In the genomic region with DNA sequence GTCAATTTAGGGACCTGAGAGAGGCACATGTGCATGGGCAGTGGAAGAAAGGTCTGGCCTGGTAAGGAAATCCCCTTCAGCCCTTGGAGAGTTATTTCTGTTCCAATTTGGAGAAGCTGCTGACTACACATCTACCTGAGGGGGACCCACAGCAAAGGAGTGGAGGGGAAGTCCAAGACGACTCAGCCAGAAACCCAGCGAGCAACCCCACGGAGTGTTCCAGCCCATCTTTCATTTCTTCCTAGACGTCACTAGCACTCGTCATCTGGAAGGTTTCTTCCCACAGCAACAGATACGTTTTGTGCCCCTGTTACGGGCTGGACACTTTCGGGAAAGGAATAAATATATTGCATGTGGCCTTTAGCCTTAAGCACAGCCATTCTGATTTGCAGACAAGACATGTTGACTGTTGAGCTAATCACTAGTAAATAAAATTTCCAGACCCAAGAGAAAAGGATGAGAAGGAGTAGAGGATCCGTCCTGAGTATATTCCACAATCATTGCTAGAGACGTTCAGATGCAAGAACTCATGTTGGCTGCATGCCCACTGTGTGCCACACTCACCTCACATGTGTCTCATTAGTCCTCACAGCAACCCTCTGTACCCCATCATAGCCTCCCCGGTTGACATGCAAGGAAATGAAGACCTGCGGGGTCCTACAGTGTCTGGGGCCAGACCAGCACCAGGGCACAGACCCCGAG, we compare ENCODE assay signal across 11 cellular contexts. TPM values are rescaled to one million over a fixed set of nuclear protein-coding genes. Genes with fewer than 3 reads are reported as not detected.
DNase-seq lines count a peak whose midpoint lies in the region; ATAC-seq and TF ChIP-seq lines count a peak whose summit lies in the region.
"Had no signal": no experiment of that assay in that cellular context is flagged by ENCODE, and none has a peak within 500 bp of the region (broad histone marks: within the 10 kb centered on the region; RNA-seq: fewer than 3 reads in every experiment).

No MANE protein-coding gene starts in this region.

- H3K4me1 ChIP-seq in body of pancreas (peaks cover 33% of the 10 kb centered on the region), HAP-1 (peaks cover 10% of the 10 kb centered on the region)

- H3K4me3 Mint-ChIP-seq in activated T-cell treated with anti-CD3 and anti-CD28 coated beads, Interleukin-2, amount 50 U/mL, for 72 hours: peak overlapping the region; percentile 23 to 24
- H3K4me3 Mint-ChIP-seq: naive B cell had no signal

- H3K27ac ChIP-seq in body of pancreas: no peak overlapping the region

- H3K27me3 ChIP-seq in body of pancreas: no peaks in the 10 kb centered on the region
- no peaks in the 10 kb centered on the region for H3K27me3 ChIP-seq in HAP-1 (ENCODE audit: low read depth)

- H3K27me3 Mint-ChIP-seq in activated T-cell treated with anti-CD3 and anti-CD28 coated beads, Interleukin-2, amount 50 U/mL, for 72 hours (ENCODE audit: low read depth): peaks cover 21% of the 10 kb centered on the region

- H3K4me3 ChIP-seq in body of pancreas (no peak overlapping the region), HAP-1 (no peak overlapping the region)
- H3K4me3 ChIP-seq: coronary artery had no signal

- no peak overlapping the region for H3K27ac Mint-ChIP-seq in activated T-cell treated with anti-CD3 and anti-CD28 coated beads, Interleukin-2, amount 50 U/mL, for 72 hours
- H3K27ac Mint-ChIP-seq: naive B cell had no signal

- H3K36me3 ChIP-seq in body of pancreas (replicated peaks in 1 of 2; ENCODE audit: insufficient read depth in 1 of 2, low read depth in 2 of 2) (no peaks in the 10 kb centered on the region), HAP-1 (replicated peaks) (no peaks in the 10 kb centered on the region)

- no peak for TF ChIP-seq CTCF in body of pancreas (IDR thresholded peaks at IDR 0.05)

- no peaks in the 10 kb centered on the region for H3K9me3 Mint-ChIP-seq in activated T-cell treated with anti-CD3 and anti-CD28 coated beads, Interleukin-2, amount 50 U/mL, for 72 hours

- peak; percentile 0 for DNase-seq in stimulated activated naive CD4-positive, alpha-beta T cell treated with Interleukin-2 at 50 U/mL for 16 hours (lab: John Stamatoyannopoulos, UW)
- no peak for DNase-seq in stimulated activated naive CD4-positive, alpha-beta T cell (lab: John Stamatoyannopoulos, UW)
- peak; percentile 54 to 57 for DNase-seq in activated T-cell treated with anti-CD3 and anti-CD28 coated beads, Interleukin-2, amount 50 U/mL, for 72 hours
- DNase-seq in body of pancreas: no peak
- no peak for DNase-seq in HAP-1 (ENCODE audit: low spot score in 2 of 2)
- no peak for DNase-seq in NCI-H2196 treated with DMSO at 0.1 percent for 48 hours (lab: John Stamatoyannopoulos, UW; ENCODE audit: unreplicated experiment)
- DNase-seq: naive B cell, NCI-H2171 had no signal

- intact Hi-C loops in body of pancreas (cut with DNase I): no loop called here

- no peak for TF ChIP-seq POLR2A in body of pancreas (IDR thresholded peaks at IDR 0.05)

- peaks cover 32% of the 10 kb centered on the region for H3K4me1 Mint-ChIP-seq in activated T-cell treated with anti-CD3 and anti-CD28 coated beads, Interleukin-2, amount 50 U/mL, for 72 hours (ENCODE audit: low read depth)
- H3K4me1 Mint-ChIP-seq: naive B cell had no signal

- in situ Hi-C loops in HAP-1 (cut with MboI; ENCODE audit: low sequenced_read_pairs): no loop called here

- WGBS in body of pancreas, 2 donors: 86 to 89% methylated on average over 13 of the region's 13 CpGs

- peaks cover 0 to 2% of the 10 kb centered on the region in 2 donors for H3K36me3 Mint-ChIP-seq in activated T-cell treated with anti-CD3 and anti-CD28 coated beads, Interleukin-2, amount 50 U/mL, for 72 hours (ENCODE audit: insufficient read depth in 2 of 2)
- H3K36me3 Mint-ChIP-seq: naive B cell had no signal

- ATAC-seq in HG02763 (IDR thresholded peaks at IDR 0.05; ENCODE audit: unreplicated experiment) (peak; percentile 74), esophagus mucosa (no peak), body of pancreas (no peak)
- ATAC-seq in activated T-cell treated with anti-CD3 and anti-CD28 coated beads, Interleukin-2, amount 50 U/mL, for 72 hours (replicated peaks in 1 of 2): peak; percentile 92 to 97

- H3K9me3 ChIP-seq in body of pancreas: no peaks in the 10 kb centered on the region
- no peaks in the 10 kb centered on the region for H3K9me3 ChIP-seq in HAP-1

RNA-seq across cellular contexts. Expression of gene FAM174B, which starts 7.8 kb away (rescaled TPM):
- total RNA-seq in activated T-cell treated with anti-CD3 and anti-CD28 coated beads, Interleukin-2, amount 50 U/mL, for 72 hours: 1 to 10 TPM; 5.0 to 9.9 TPM
- total RNA-seq in esophagus mucosa: 4.3 TPM
- 10 to 100 TPM; 51.4 to 59.9 TPM for total RNA-seq in body of pancreas

Comparison
In these comparisons a context has a peak if more than half of its experiments do, and no peak if none do; other contexts are left out.
1. DNase-seq: peak in stimulated activated naive CD4-positive, alpha-beta T cell treated with Interleukin-2 at 50 U/mL for 16 hours (single experiment) and activated T-cell treated with anti-CD3 and anti-CD28 coated beads, Interleukin-2, amount 50 U/mL, for 72 hours (2 of 2); none in stimulated activated naive CD4-positive, alpha-beta T cell (0 of 6), body of pancreas (0 of 4), HAP-1 (0 of 2) and NCI-H2196 treated with DMSO at 0.1 percent for 48 hours (single experiment).
2. ATAC-seq: peak in HG02763 (single experiment) and activated T-cell treated with anti-CD3 and anti-CD28 coated beads, Interleukin-2, amount 50 U/mL, for 72 hours (2 of 2); none in esophagus mucosa (single experiment) and body of pancreas (single experiment).